ENCODE assay signal across 36 cellular contexts in genomic region chr4:61220556-61220955, GRCh38.
"Had no signal": no experiment of that assay in that cellular context is flagged by ENCODE, and none has a peak within 500 bp of the region (broad histone marks: within the 10 kb centered on the region; RNA-seq: fewer than 3 reads in every experiment).

No MANE protein-coding gene starts in this region.

- H3K27ac Mint-ChIP-seq: activated CD4-positive, alpha-beta memory T cell treated with anti-CD3 and anti-CD28 coated beads for 36 hours; activated CD4-positive, alpha-beta T cell treated with anti-CD3 and anti-CD28 coated beads for 36 hours; activated CD4-positive, alpha-beta T cell treated with anti-CD3 and anti-CD28 coated beads, Interleukin-2, amount 10 ng/mL, durations not matched to agents 24 days and 14 days; activated CD8-positive, alpha-beta memory T cell treated with anti-CD3 and anti-CD28 coated beads, Interleukin-2, amount 10 ng/mL, durations not matched to agents 7 days and 5 days; activated CD8-positive, alpha-beta T cell treated with anti-CD3 and anti-CD28 coated beads, Interleukin-2, amount 10 ng/mL, durations not matched to agents 7 days and 5 days; activated naive CD4-positive, alpha-beta T cell treated with anti-CD3 and anti-CD28 coated beads for 36 hours; activated naive CD4-positive, alpha-beta T cell treated with anti-CD3 and anti-CD28 coated beads, Interleukin-2, amount 50 U/mL, for 24 hours; activated naive CD8-positive, alpha-beta T cell treated with anti-CD3 and anti-CD28 coated beads for 36 hours; activated naive CD8-positive, alpha-beta T cell treated with anti-CD3 and anti-CD28 coated beads, Interleukin-2, amount 50 U/mL, for 24 hours; activated T-helper 1 cell treated with anti-CD3 and anti-CD28 coated beads, Interleukin-12 subunit alpha, Interleukin-12 subunit beta, Interleukin-2, Interleukin-4 antibody, amounts not matched to agents 30 ng/mL and 10 ng/mL and 1 ng/mL, durations not matched to agents 14 hours and 24 hours and 36 hours; activated T-helper 2 cell treated with anti-CD3 and anti-CD28 coated beads, Interferon-gamma antibody, Interleukin-2, Interleukin-4, amounts not matched to agents 10 μg/mL and 5 μg/mL and 100 μg/mL, durations not matched to agents 14 hours and 24 hours and 36 hours; brain; effector memory CD8-positive, alpha-beta T cell; T-cell; T-helper 1 cell treated with Interleukin-12 subunit alpha and Interleukin-12 subunit beta and Interleukin-4 antibody, amounts not matched to agents 30 μg/mL and 1 μg/mL, for 36 hours had no signal

- ATAC-seq: activated CD4-positive, alpha-beta T cell treated with anti-CD3 and anti-CD28 coated beads for 36 hours; activated CD8-positive, alpha-beta memory T cell treated with anti-CD3 and anti-CD28 coated beads, Interleukin-2, amount 10 ng/mL, durations not matched to agents 7 days and 5 days; activated CD8-positive, alpha-beta T cell treated with anti-CD3 and anti-CD28 coated beads, Interleukin-2, amount 10 ng/mL, durations not matched to agents 7 days and 5 days; activated naive CD8-positive, alpha-beta T cell treated with anti-CD3 and anti-CD28 coated beads, Interleukin-2, amount 50 U/mL, for 24 hours; effector memory CD8-positive, alpha-beta T cell; foreskin keratinocyte; gastrocnemius medialis; heart left ventricle; T-cell had no signal

- H3K27ac ChIP-seq: adrenal gland, ascending aorta, esophagus muscularis mucosa, foreskin keratinocyte, gastrocnemius medialis, heart left ventricle had no signal

- H3K4me1 Mint-ChIP-seq: activated CD4-positive, alpha-beta T cell treated with anti-CD3 and anti-CD28 coated beads for 36 hours; activated CD4-positive, alpha-beta T cell treated with anti-CD3 and anti-CD28 coated beads, Interleukin-2, amount 10 ng/mL, durations not matched to agents 24 days and 14 days; activated CD8-positive, alpha-beta memory T cell treated with anti-CD3 and anti-CD28 coated beads, Interleukin-2, amount 10 ng/mL, durations not matched to agents 7 days and 5 days; activated naive CD4-positive, alpha-beta T cell treated with anti-CD3 and anti-CD28 coated beads, Interleukin-2, amount 50 U/mL, for 24 hours; activated naive CD8-positive, alpha-beta T cell treated with anti-CD3 and anti-CD28 coated beads for 36 hours; activated naive CD8-positive, alpha-beta T cell treated with anti-CD3 and anti-CD28 coated beads, Interleukin-2, amount 50 U/mL, for 24 hours; central memory CD8-positive, alpha-beta T cell; T-cell had no signal

- H3K4me3 Mint-ChIP-seq: activated CD4-positive, alpha-beta memory T cell treated with anti-CD3 and anti-CD28 coated beads for 36 hours; activated CD4-positive, alpha-beta T cell treated with anti-CD3 and anti-CD28 coated beads for 36 hours; activated CD4-positive, alpha-beta T cell treated with anti-CD3 and anti-CD28 coated beads, Interleukin-2, amount 10 ng/mL, durations not matched to agents 24 days and 14 days; activated CD8-positive, alpha-beta memory T cell treated with anti-CD3 and anti-CD28 coated beads, Interleukin-2, amount 10 ng/mL, durations not matched to agents 7 days and 5 days; activated CD8-positive, alpha-beta T cell treated with anti-CD3 and anti-CD28 coated beads, Interleukin-2, amount 10 ng/mL, durations not matched to agents 7 days and 5 days; activated naive CD4-positive, alpha-beta T cell treated with anti-CD3 and anti-CD28 coated beads for 36 hours; activated naive CD4-positive, alpha-beta T cell treated with anti-CD3 and anti-CD28 coated beads, Interleukin-2, amount 50 U/mL, for 24 hours; activated naive CD8-positive, alpha-beta T cell treated with anti-CD3 and anti-CD28 coated beads for 36 hours; activated naive CD8-positive, alpha-beta T cell treated with anti-CD3 and anti-CD28 coated beads, Interleukin-2, amount 50 U/mL, for 24 hours; activated T-helper 1 cell treated with anti-CD3 and anti-CD28 coated beads, Interleukin-12 subunit alpha, Interleukin-12 subunit beta, Interleukin-2, Interleukin-4 antibody, amounts not matched to agents 30 ng/mL and 10 ng/mL and 1 ng/mL, durations not matched to agents 14 hours and 24 hours and 36 hours; brain; central memory CD8-positive, alpha-beta T cell; effector memory CD8-positive, alpha-beta T cell; T-cell; T-helper 1 cell treated with Interleukin-12 subunit alpha and Interleukin-12 subunit beta and Interleukin-4 antibody, amounts not matched to agents 30 μg/mL and 1 μg/mL, for 36 hours had no signal

- H3K9me3 ChIP-seq: adrenal gland, ascending aorta, esophagus muscularis mucosa, gastrocnemius medialis, heart left ventricle had no signal

- FAIRE-seq: bronchial epithelial cell, colon had no signal

- DNase-seq: activated CD4-positive, alpha-beta memory T cell treated with anti-CD3 and anti-CD28 coated beads for 36 hours; activated CD4-positive, alpha-beta T cell treated with anti-CD3 and anti-CD28 coated beads for 36 hours; activated CD4-positive, alpha-beta T cell treated with anti-CD3 and anti-CD28 coated beads, Interleukin-2, amount 10 ng/mL, durations not matched to agents 24 days and 14 days; activated CD4-positive, CD25-positive, alpha-beta regulatory T cell; activated CD4-positive, CD25-positive, alpha-beta regulatory T cell treated with anti-CD3 and anti-CD28 coated beads, Interleukin-2, amount 50 U/mL, for 72 hours; activated CD8-positive, alpha-beta memory T cell treated with anti-CD3 and anti-CD28 coated beads, Interleukin-2, amount 10 ng/mL, durations not matched to agents 7 days and 5 days; activated CD8-positive, alpha-beta memory T cell treated with anti-CD3 and anti-CD28 coated beads, Interleukin-2, amount 50 U/mL, for 4 hours; activated CD8-positive, alpha-beta T cell treated with anti-CD3 and anti-CD28 coated beads, Interleukin-2, amount 10 ng/mL, durations not matched to agents 7 days and 5 days; activated effector memory CD4-positive, alpha-beta T cell treated with anti-CD3 and anti-CD28 coated beads, Interleukin-2, amount 50 U/mL, for 16 hours; activated naive CD4-positive, alpha-beta T cell treated with anti-CD3 and anti-CD28 coated beads for 36 hours; activated naive CD8-positive, alpha-beta T cell treated with anti-CD3 and anti-CD28 coated beads for 36 hours; activated naive CD8-positive, alpha-beta T cell treated with anti-CD3 and anti-CD28 coated beads, Interleukin-2, amount 50 U/mL, for 24 hours; activated T-cell treated with anti-CD3 and anti-CD28 coated beads, Interleukin-2, amount 50 U/mL, for 1 hour; activated T-cell treated with anti-CD3 and anti-CD28 coated beads, Interleukin-2, amount 50 U/mL, for 48 hours; adrenal gland; cortex of kidney; dermis blood vessel endothelial cell; effector CD4-positive, alpha-beta T cell; effector memory CD8-positive, alpha-beta T cell; erythroblast; gastrocnemius medialis; glutamatergic neuron; heart left ventricle; T-cell; T1000 had no signal

- H3K27me3 ChIP-seq: adrenal gland, ascending aorta, esophagus muscularis mucosa, foreskin keratinocyte, gastrocnemius medialis, heart left ventricle had no signal

- H3K36me3 Mint-ChIP-seq: activated CD4-positive, alpha-beta memory T cell treated with anti-CD3 and anti-CD28 coated beads for 36 hours; activated CD8-positive, alpha-beta memory T cell treated with anti-CD3 and anti-CD28 coated beads, Interleukin-2, amount 10 ng/mL, durations not matched to agents 7 days and 5 days; activated naive CD4-positive, alpha-beta T cell treated with anti-CD3 and anti-CD28 coated beads, Interleukin-2, amount 50 U/mL, for 24 hours; activated naive CD8-positive, alpha-beta T cell treated with anti-CD3 and anti-CD28 coated beads for 36 hours; T-cell had no signal

- H3K27me3 Mint-ChIP-seq: activated CD4-positive, alpha-beta memory T cell treated with anti-CD3 and anti-CD28 coated beads for 36 hours; activated CD4-positive, alpha-beta T cell treated with anti-CD3 and anti-CD28 coated beads for 36 hours; activated CD4-positive, alpha-beta T cell treated with anti-CD3 and anti-CD28 coated beads, Interleukin-2, amount 10 ng/mL, durations not matched to agents 24 days and 14 days; activated CD8-positive, alpha-beta memory T cell treated with anti-CD3 and anti-CD28 coated beads, Interleukin-2, amount 10 ng/mL, durations not matched to agents 7 days and 5 days; activated naive CD4-positive, alpha-beta T cell treated with anti-CD3 and anti-CD28 coated beads, Interleukin-2, amount 50 U/mL, for 24 hours; activated naive CD8-positive, alpha-beta T cell treated with anti-CD3 and anti-CD28 coated beads for 36 hours; activated naive CD8-positive, alpha-beta T cell treated with anti-CD3 and anti-CD28 coated beads, Interleukin-2, amount 50 U/mL, for 24 hours; brain; central memory CD8-positive, alpha-beta T cell; effector memory CD8-positive, alpha-beta T cell; T-cell had no signal

- H3K9me3 Mint-ChIP-seq: activated CD4-positive, alpha-beta T cell treated with anti-CD3 and anti-CD28 coated beads, Interleukin-2, amount 10 ng/mL, durations not matched to agents 24 days and 14 days; activated naive CD8-positive, alpha-beta T cell treated with anti-CD3 and anti-CD28 coated beads for 36 hours; activated T-helper 1 cell treated with anti-CD3 and anti-CD28 coated beads, Interleukin-12 subunit alpha, Interleukin-12 subunit beta, Interleukin-2, Interleukin-4 antibody, amounts not matched to agents 30 ng/mL and 10 ng/mL and 1 ng/mL, durations not matched to agents 14 hours and 24 hours and 36 hours; T-helper 1 cell treated with Interleukin-12 subunit alpha and Interleukin-12 subunit beta and Interleukin-4 antibody, amounts not matched to agents 30 μg/mL and 1 μg/mL, for 36 hours had no signal

- H3K4me3 ChIP-seq: adrenal gland, ascending aorta, esophagus muscularis mucosa, gastrocnemius medialis, heart left ventricle had no signal

- H3K4me1 ChIP-seq: esophagus muscularis mucosa, gastrocnemius medialis, heart left ventricle had no signal

- H3K36me3 ChIP-seq: adrenal gland, ascending aorta, esophagus muscularis mucosa, gastrocnemius medialis, heart left ventricle had no signal
